In the genomic region with DNA sequence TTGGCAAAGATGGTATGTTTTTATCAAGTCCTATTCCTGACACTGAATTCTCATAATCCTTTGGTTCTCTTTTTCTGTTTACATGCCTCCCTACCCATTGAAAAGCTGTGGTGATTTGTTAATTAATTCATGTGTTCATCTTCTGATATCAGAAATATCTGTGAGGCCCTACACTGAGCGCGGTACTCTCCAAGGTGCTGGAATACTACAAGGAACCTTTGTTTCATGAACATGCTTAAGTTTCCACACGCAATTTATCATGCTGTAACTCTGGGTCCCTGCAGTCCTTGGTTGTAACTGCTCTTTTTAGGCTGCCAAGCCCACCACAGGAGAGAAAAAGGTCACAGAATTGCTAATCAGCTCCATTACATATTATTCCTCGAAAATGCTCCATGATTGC, we compare ENCODE assay signal across 1 cellular context.
A peak's percentile ranks its signal among the peaks of the same experiment; 100 is the strongest.
TF ChIP-seq lines count a peak whose summit lies in the region.

No MANE protein-coding gene starts in this region.

TF ChIP-seq in HepG2, 621 proteins besides CTCF, POLR2A, EP300 and RAD21 (continued from another document):
- TF ChIP-seq, protein P1, sequence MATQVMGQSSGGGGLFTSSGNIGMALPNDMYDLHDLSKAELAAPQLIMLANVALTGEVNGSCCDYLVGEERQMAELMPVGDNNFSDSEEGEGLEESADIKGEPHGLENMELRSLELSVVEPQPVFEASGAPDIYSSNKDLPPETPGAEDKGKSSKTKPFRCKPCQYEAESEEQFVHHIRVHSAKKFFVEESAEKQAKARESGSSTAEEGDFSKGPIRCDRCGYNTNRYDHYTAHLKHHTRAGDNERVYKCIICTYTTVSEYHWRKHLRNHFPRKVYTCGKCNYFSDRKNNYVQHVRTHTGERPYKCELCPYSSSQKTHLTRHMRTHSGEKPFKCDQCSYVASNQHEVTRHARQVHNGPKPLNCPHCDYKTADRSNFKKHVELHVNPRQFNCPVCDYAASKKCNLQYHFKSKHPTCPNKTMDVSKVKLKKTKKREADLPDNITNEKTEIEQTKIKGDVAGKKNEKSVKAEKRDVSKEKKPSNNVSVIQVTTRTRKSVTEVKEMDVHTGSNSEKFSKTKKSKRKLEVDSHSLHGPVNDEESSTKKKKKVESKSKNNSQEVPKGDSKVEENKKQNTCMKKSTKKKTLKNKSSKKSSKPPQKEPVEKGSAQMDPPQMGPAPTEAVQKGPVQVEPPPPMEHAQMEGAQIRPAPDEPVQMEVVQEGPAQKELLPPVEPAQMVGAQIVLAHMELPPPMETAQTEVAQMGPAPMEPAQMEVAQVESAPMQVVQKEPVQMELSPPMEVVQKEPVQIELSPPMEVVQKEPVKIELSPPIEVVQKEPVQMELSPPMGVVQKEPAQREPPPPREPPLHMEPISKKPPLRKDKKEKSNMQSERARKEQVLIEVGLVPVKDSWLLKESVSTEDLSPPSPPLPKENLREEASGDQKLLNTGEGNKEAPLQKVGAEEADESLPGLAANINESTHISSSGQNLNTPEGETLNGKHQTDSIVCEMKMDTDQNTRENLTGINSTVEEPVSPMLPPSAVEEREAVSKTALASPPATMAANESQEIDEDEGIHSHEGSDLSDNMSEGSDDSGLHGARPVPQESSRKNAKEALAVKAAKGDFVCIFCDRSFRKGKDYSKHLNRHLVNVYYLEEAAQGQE (IDR thresholded peaks at IDR 0.05; ENCODE audit: borderline replicate concordance in 1 of 2, low read depth in 1 of 2, low read length in 2 of 2) = peak; percentile 35 to 91
